ENCODE assay signal across 16 cellular contexts in the genomic region with DNA sequence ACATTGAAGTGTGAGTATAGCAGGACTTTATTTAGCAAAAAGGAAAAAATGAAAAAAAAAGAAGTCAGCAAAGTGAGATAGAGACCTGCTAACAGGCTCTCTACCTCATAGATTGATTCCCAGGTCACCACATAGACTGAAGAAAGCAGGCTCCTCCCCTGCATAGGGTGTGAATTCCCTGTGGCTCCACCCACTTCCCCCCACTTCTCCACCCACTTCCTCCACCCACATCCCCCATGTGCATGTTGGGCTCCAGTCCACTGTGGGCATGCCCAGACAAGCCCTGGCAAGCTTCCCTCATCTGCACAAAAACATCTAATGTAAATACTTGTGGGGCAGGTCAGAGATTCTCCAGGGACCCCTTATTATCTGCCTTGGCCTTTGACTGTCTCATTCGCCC.
A peak's percentile ranks its signal among the peaks of the same experiment; 100 is the strongest.
DNase-seq lines count a peak whose midpoint lies in the region; ATAC-seq, FAIRE-seq and TF ChIP-seq lines count a peak whose summit lies in the region.
"Had no signal": no experiment of that assay in that cellular context is flagged by ENCODE, and none has a peak within 500 bp of the region (broad histone marks: within the 10 kb centered on the region; RNA-seq: fewer than 3 reads in every experiment).

No MANE protein-coding gene starts in this region.

- peak; percentile 54 for ATAC-seq in stimulated activated naive CD8-positive, alpha-beta T cell treated with anti-CD3 and anti-CD28 coated beads, Interleukin-15, amount 100 ng/mL, for 72 hours
- no peak for ATAC-seq in stimulated activated naive CD8-positive, alpha-beta T cell treated with anti-CD3 and anti-CD28 coated beads, Interleukin-15, Interleukin-2, amounts not matched to agents 100 U/mL and 50 U/mL, for 24 hours
- no peak for ATAC-seq in GM21619 (IDR thresholded peaks at IDR 0.05; ENCODE audit: unreplicated experiment)
- ATAC-seq: mucosa of descending colon, SK-N-SH treated with all-trans-retinoic acid at 6 μM for 48 hours had no signal

- H3K27ac Mint-ChIP-seq in stimulated activated naive CD8-positive, alpha-beta T cell treated with anti-CD3 and anti-CD28 coated beads, Interleukin-15, amount 100 ng/mL, for 72 hours: no peak overlapping the region
- H3K27ac Mint-ChIP-seq: activated CD4-positive, alpha-beta memory T cell treated with anti-CD3 and anti-CD28 coated beads for 36 hours; CD4-positive, alpha-beta T cell had no signal

- no peaks in the 10 kb centered on the region for H3K27me3 Mint-ChIP-seq in stimulated activated naive CD8-positive, alpha-beta T cell treated with anti-CD3 and anti-CD28 coated beads, Interleukin-15, amount 100 ng/mL, for 72 hours
- H3K27me3 Mint-ChIP-seq: activated CD4-positive, alpha-beta memory T cell treated with anti-CD3 and anti-CD28 coated beads for 36 hours; CD4-positive, alpha-beta T cell had no signal

- no peak for TF ChIP-seq POLR2A in vagina (IDR thresholded peaks at IDR 0.05)

- DNase-seq in stimulated activated naive CD8-positive, alpha-beta T cell treated with anti-CD3 and anti-CD28 coated beads, Interleukin-15, amount 100 ng/mL, for 72 hours: peak in 1 of 2 donors; percentile 13
- no peak for DNase-seq in stimulated activated naive CD8-positive, alpha-beta T cell treated with anti-CD3 and anti-CD28 coated beads, Interleukin-15, Interleukin-2, amounts not matched to agents 100 U/mL and 50 U/mL, for 24 hours
- DNase-seq in LHCN-M2 (ENCODE audit: low read depth) (peak; percentile 28), dermis microvascular lymphatic vessel endothelial cell (ENCODE audit: low read depth in 2 of 2) (peak; percentile 6 to 49), urothelium cell line (ENCODE audit: low spot score) (peak; percentile 1), SK-N-DZ (ENCODE audit: low spot score) (no peak), vagina (ENCODE audit: extremely low spot score in 2 of 2) (no peak)
- DNase-seq: activated CD4-positive, alpha-beta memory T cell treated with anti-CD3 and anti-CD28 coated beads for 36 hours; CD4-positive, alpha-beta T cell; mucosa of descending colon; NCI-H2081 treated with DMSO at 0.1 percent for 48 hours; small intestine; stimulated activated CD8-positive, alpha-beta memory T cell treated with anti-CD3 and anti-CD28 coated beads, Interleukin-4, amount 100 ng/mL, for 48 hours had no signal

- no peaks in the 10 kb centered on the region for H3K36me3 ChIP-seq in vagina

- H3K4me1 ChIP-seq in vagina: no peaks in the 10 kb centered on the region

- no peak overlapping the region for H3K27ac ChIP-seq in vagina

- no peaks in the 10 kb centered on the region for H3K4me1 Mint-ChIP-seq in stimulated activated naive CD8-positive, alpha-beta T cell treated with anti-CD3 and anti-CD28 coated beads, Interleukin-15, amount 100 ng/mL, for 72 hours

- intact Hi-C loops in vagina (cut with DNase I): no loop called here

- H3K27me3 ChIP-seq in vagina: no peaks in the 10 kb centered on the region

- H3K9me3 Mint-ChIP-seq in stimulated activated naive CD8-positive, alpha-beta T cell treated with anti-CD3 and anti-CD28 coated beads, Interleukin-15, amount 100 ng/mL, for 72 hours: no peaks in the 10 kb centered on the region
- H3K9me3 Mint-ChIP-seq: CD4-positive, alpha-beta T cell had no signal

- no peak for TF ChIP-seq CTCF in vagina (IDR thresholded peaks at IDR 0.05)

- FAIRE-seq in urothelium cell line (lab: Jason Lieb, UNC): no peak
- FAIRE-seq: GM18507, small intestine had no signal

- H3K4me3 Mint-ChIP-seq in stimulated activated naive CD8-positive, alpha-beta T cell treated with anti-CD3 and anti-CD28 coated beads, Interleukin-15, amount 100 ng/mL, for 72 hours: no peak overlapping the region
- H3K4me3 Mint-ChIP-seq: activated CD4-positive, alpha-beta memory T cell treated with anti-CD3 and anti-CD28 coated beads for 36 hours; CD4-positive, alpha-beta T cell had no signal

- no peaks in the 10 kb centered on the region for H3K9me3 ChIP-seq in vagina
- H3K9me3 ChIP-seq: mucosa of descending colon had no signal

- no peak overlapping the region for H3K4me3 ChIP-seq in vagina
- H3K4me3 ChIP-seq: mucosa of descending colon had no signal

Comparison
In these comparisons a context has a peak if more than half of its experiments do, and no peak if none do; other contexts are left out.
1. DNase-seq: peak in LHCN-M2 (single experiment), dermis microvascular lymphatic vessel endothelial cell (2 of 2) and urothelium cell line (single experiment); none in stimulated activated naive CD8-positive, alpha-beta T cell treated with anti-CD3 and anti-CD28 coated beads, Interleukin-15, Interleukin-2, amounts not matched to agents 100 U/mL and 50 U/mL, for 24 hours (single experiment), SK-N-DZ (single experiment) and vagina (0 of 2).